ENCODE assay signal across 8 cellular contexts in the genomic region with DNA sequence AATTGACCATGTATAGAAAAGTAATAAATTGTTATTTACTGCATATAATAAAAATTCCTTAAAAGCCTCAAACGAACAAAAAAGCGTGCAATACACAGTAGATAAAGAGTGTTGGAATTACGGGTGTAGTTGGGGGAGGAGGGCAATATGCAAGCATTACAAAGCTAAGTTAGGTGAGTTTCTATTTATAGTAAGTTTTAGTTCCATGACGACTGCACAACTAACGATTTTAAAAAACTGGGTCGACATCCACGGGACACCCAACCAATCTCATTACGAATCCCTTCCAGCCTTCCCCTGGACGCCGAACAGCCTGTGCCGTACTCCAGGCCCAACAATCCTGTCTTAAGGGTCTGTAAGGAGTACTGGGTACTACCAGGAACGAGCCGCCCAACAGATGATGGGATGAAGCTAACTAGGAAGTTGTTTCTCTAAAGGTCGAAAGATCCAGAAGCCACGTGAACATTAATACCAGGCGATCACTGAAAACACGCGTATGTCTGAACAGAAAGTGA. TPM values are rescaled to one million over a fixed set of nuclear protein-coding genes. Genes with fewer than 3 reads are reported as not detected.
DNase-seq lines count a peak whose midpoint lies in the region; TF ChIP-seq lines count a peak whose summit lies in the region.

No MANE protein-coding gene starts in this region.

- no peaks in the 10 kb centered on the region for H3K9me3 ChIP-seq in KOPT-K1 (ENCODE audit: insufficient read depth, low read length, poor library complexity, severe bottlenecking)

- H3K56ac ChIP-seq in mesendoderm (ENCODE audit: low read length), result peak overlapping the region; percentile 91

- peak overlapping the region; percentile 86 for H3K9ac ChIP-seq in mesendoderm (ENCODE audit: low read length)

- TF ChIP-seq CTCF in brain microvascular endothelial cell (IDR thresholded peaks at IDR 0.05; ENCODE audit: low read depth, low read length, missing control alignments), result no peak

- H3K27ac ChIP-seq in KOPT-K1 (ENCODE audit: low read depth, low read length, poor library complexity, severe bottlenecking) (peak overlapping the region; percentile 79), brain microvascular endothelial cell (no peak overlapping the region), mesendoderm (ENCODE audit: low read depth, low read length) (no peak overlapping the region)

- H3K27ac Mint-ChIP-seq in activated T-cell treated with anti-CD3 and anti-CD28 coated beads, Interleukin-2, amount 50 U/mL, for 24 hours, result peak overlapping the region; percentile 92

- H2BK120ac ChIP-seq in mesendoderm (ENCODE audit: low read depth, low read length), result no peak overlapping the region

- no peaks in the 10 kb centered on the region for H3K27me3 ChIP-seq in brain microvascular endothelial cell (replicated peaks)
- no peaks in the 10 kb centered on the region for H3K27me3 ChIP-seq in mesendoderm (ENCODE audit: insufficient read depth, low read length, poor library complexity)

- peaks cover 10% of the 10 kb centered on the region for H3K79me2 ChIP-seq in mesendoderm (ENCODE audit: control insufficient read depth, insufficient read depth, low read length)

- in situ Hi-C loops in brain microvascular endothelial cell (cut with HindIII; ENCODE audit: low pct_ligation_motif_present, low sequenced_read_pairs), result no loop called here

- peaks cover 2% of the 10 kb centered on the region for H3K79me1 ChIP-seq in mesendoderm (ENCODE audit: low read length)

- no peak overlapping the region for H4K8ac ChIP-seq in mesendoderm (ENCODE audit: low read depth, low read length)

- no peak overlapping the region for H2BK5ac ChIP-seq in mesendoderm (ENCODE audit: low read length)

- H3K36me3 Mint-ChIP-seq in activated T-cell treated with anti-CD3 and anti-CD28 coated beads, Interleukin-2, amount 50 U/mL, for 24 hours (ENCODE audit: low read depth), result peaks cover 47% of the 10 kb centered on the region

- H4K5ac ChIP-seq in mesendoderm (ENCODE audit: low read length), result no peak overlapping the region

- no peak overlapping the region for H2AK5ac ChIP-seq in mesendoderm (ENCODE audit: low read length)

- peaks cover 13% of the 10 kb centered on the region for H3K4me1 Mint-ChIP-seq in activated T-cell treated with anti-CD3 and anti-CD28 coated beads, Interleukin-2, amount 50 U/mL, for 24 hours (ENCODE audit: low read depth)

- peak overlapping the region; percentile 89 for H3K4me3 Mint-ChIP-seq in activated T-cell treated with anti-CD3 and anti-CD28 coated beads, Interleukin-2, amount 50 U/mL, for 24 hours

- H3K36me3 ChIP-seq in KOPT-K1 (ENCODE audit: insufficient read depth, low read length) (peaks cover 42% of the 10 kb centered on the region), brain microvascular endothelial cell (replicated peaks) (no peaks in the 10 kb centered on the region), mesendoderm (ENCODE audit: control insufficient read depth, insufficient read depth, low read length) (no peaks in the 10 kb centered on the region)

- no peak overlapping the region for H2BK15ac ChIP-seq in mesendoderm (replicated peaks; ENCODE audit: low read depth)

- no peak overlapping the region for H3K23ac ChIP-seq in mesendoderm (ENCODE audit: low read length)

- no peak overlapping the region for H3K18ac ChIP-seq in mesendoderm (ENCODE audit: low read length)

- no peak overlapping the region for H3K4ac ChIP-seq in mesendoderm (ENCODE audit: low read depth, low read length)

- peak overlapping the region; percentile 69 for H3K4me2 ChIP-seq in mesendoderm (ENCODE audit: low read length)

- no CpG with 5 or more reads among the region's 18 CpGs for WGBS in mesendoderm (ENCODE audit: extremely low coverage, insufficient coverage, low lambda C conversion rate)

- H3K4me3 ChIP-seq in brain microvascular endothelial cell (ENCODE audit: low read depth, low read length) (peak overlapping the region; percentile 87), mesendoderm (ENCODE audit: low read length) (peak overlapping the region; percentile 80)

- DNase-seq in activated T-cell treated with anti-CD3 and anti-CD28 coated beads, Interleukin-2, amount 50 U/mL, for 24 hours, result no peak
- no peak for DNase-seq in activated T-cell treated with anti-CD3 and anti-CD28 coated beads, Interleukin-2, amount 50 U/mL, for 48 hours
- DNase-seq in brain microvascular endothelial cell, result peak; percentile 3
- peak; percentile 36 for DNase-seq in mesendoderm
- DNase-seq in T1000 (lab: John Stamatoyannopoulos, UW), result no peak
- no peak for DNase-seq in activated gamma-delta T cell (lab: John Stamatoyannopoulos, UW)
- DNase-seq in central memory CD4-positive, alpha-beta T cell, result no peak

- no peaks in the 10 kb centered on the region for H3K9me3 Mint-ChIP-seq in activated T-cell treated with anti-CD3 and anti-CD28 coated beads, Interleukin-2, amount 50 U/mL, for 24 hours

- no peaks in the 10 kb centered on the region for H3K4me1 ChIP-seq in mesendoderm (ENCODE audit: control insufficient read depth, low read depth, low read length)

- no peaks in the 10 kb centered on the region for H3K27me3 Mint-ChIP-seq in activated T-cell treated with anti-CD3 and anti-CD28 coated beads, Interleukin-2, amount 50 U/mL, for 24 hours

RNA-seq across cellular contexts. Expression of a gene that starts 0.7 kb away (rescaled TPM):
- 4.6 TPM for polyA plus RNA-seq in mesendoderm (2013, experiment 1 of 2)
- 4.7 TPM for polyA plus RNA-seq in mesendoderm (2013, experiment 2 of 2)

RNA-seq across cellular contexts. Expression of a gene that starts 22.6 kb away (rescaled TPM):
- polyA plus RNA-seq in mesendoderm (2013, experiment 1 of 2), result not detected
- not detected for polyA plus RNA-seq in mesendoderm (2013, experiment 2 of 2)

RNA-seq across cellular contexts. Expression of a gene that starts 48.1 kb away (rescaled TPM):
- 0.01 TPM for polyA plus RNA-seq in mesendoderm (2013, experiment 1 of 2)
- polyA plus RNA-seq in mesendoderm (2013, experiment 2 of 2), result 0.01 TPM

Comparison
In these comparisons a context has a peak if more than half of its experiments do, and no peak if none do; other contexts are left out.
1. DNase-seq: peak in brain microvascular endothelial cell (single experiment) and mesendoderm (single experiment); none in activated T-cell treated with anti-CD3 and anti-CD28 coated beads, Interleukin-2, amount 50 U/mL, for 24 hours (single experiment), activated T-cell treated with anti-CD3 and anti-CD28 coated beads, Interleukin-2, amount 50 U/mL, for 48 hours (0 of 2), T1000 (single experiment), activated gamma-delta T cell (single experiment) and central memory CD4-positive, alpha-beta T cell (single experiment).